Comparison of ENCODE assay signal across 8 cellular contexts in the genomic region with DNA sequence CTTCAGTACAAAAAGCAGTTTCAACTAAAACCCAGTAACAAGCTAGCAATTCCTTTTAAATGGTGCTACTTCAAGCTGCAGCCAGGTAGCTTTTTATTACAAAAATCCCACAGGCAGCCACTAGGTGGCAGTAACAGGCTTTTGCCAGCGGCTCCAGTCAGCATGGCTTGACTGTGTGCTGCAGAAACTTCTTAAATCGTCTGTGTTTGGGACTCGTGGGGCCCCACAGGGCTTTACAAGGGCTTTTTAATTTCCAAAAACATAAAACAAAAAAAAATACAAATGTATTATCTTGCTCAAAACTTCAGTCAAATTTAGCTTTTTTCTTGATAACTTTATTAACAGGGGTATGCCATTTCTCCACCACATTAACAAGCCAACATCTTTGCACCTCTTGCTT. TPM values are rescaled to one million over a fixed set of nuclear protein-coding genes. Genes with fewer than 3 reads are reported as not detected.
A peak's percentile ranks its signal among the peaks of the same experiment; 100 is the strongest.
DNase-seq lines count a peak whose midpoint lies in the region; FAIRE-seq and TF ChIP-seq lines count a peak whose summit lies in the region.

No MANE protein-coding gene starts in this region.

- peak; percentile 99 for TF ChIP-seq CTCF in VCaP (conservative IDR thresholded peaks at IDR 0.05)
- TF ChIP-seq CTCF in MCF 10A (IDR thresholded peaks at IDR 0.05; ENCODE audit: unreplicated experiment): peak; percentile 84
- peak; percentile 87 for TF ChIP-seq CTCF in kidney (IDR thresholded peaks at IDR 0.05; ENCODE audit: borderline replicate concordance, extremely low read depth, insufficient read depth)

- no peaks in the 10 kb centered on the region for H3K9me3 Mint-ChIP-seq in MCF 10A (ENCODE audit: unreplicated experiment)

- no peak overlapping the region for H3K27ac Mint-ChIP-seq in MCF 10A (ENCODE audit: low read depth, unreplicated experiment)

- in situ Hi-C loops in HAP-1 (cut with MboI; ENCODE audit: low sequenced_read_pairs): no loop called here

- no peaks in the 10 kb centered on the region; the same call in 1 of the 2 replicates for H3K9me3 ChIP-seq in HAP-1
- H3K9me3 ChIP-seq in kidney (ENCODE audit: control insufficient read depth in 1 of 2, low read length in 2 of 2): no peaks in the 10 kb centered on the region

- no peaks in the 10 kb centered on the region for H3K27me3 ChIP-seq in HAP-1 (ENCODE audit: low read depth)

- no peak overlapping the region for H3K4me3 ChIP-seq in HAP-1
- peak overlapping the region in 1 of 2 donors; percentile 11 for H3K4me3 ChIP-seq in kidney (ENCODE audit: low read length in 2 of 2)

- intact Hi-C loops in MCF 10A (cut with micrococcal nuclease) (loop anchor here (1.0 to 5.0 kb wide), 3 partner anchors 65 to 493 kb away; no protein-coding TSS in a partner anchor), kidney (cut with DNase I) (loop anchor here (10.0 kb wide), 1 partner anchor 501 kb away; no protein-coding TSS in a partner anchor)

- no peaks in the 10 kb centered on the region for H3K4me1 ChIP-seq in HAP-1
- H3K4me1 ChIP-seq in kidney (ENCODE audit: control insufficient read depth in 1 of 2, insufficient read depth in 1 of 2, low read depth in 1 of 2, low read length in 2 of 2): no peaks in the 10 kb centered on the region

- H3K9ac ChIP-seq in kidney (ENCODE audit: low read length in 2 of 2): no peak overlapping the region

- no TSS peak for BruUV-seq in MCF 10A (replicated peaks; lab: Mats Ljungman, UMichigan)

- CTCF ChIA-PET in MCF 10A (lab: Yijun Ruan, JAX): interaction anchor here (0.5 to 5.6 kb wide), 75 partner anchors 9 to 1993 kb away, joined by 3 to 135 read pairs (median 4); partner anchors contain the start of gene AICDA

- DNase-seq in DMS53 treated with DMSO at 0.1 percent for 48 hours (lab: John Stamatoyannopoulos, UW; ENCODE audit: unreplicated experiment) (peak; percentile 65), HAP-1 (ENCODE audit: low spot score in 2 of 2) (peak; percentile 61 to 85), NCI-H1930 (lab: John Stamatoyannopoulos, UW) (peak; percentile 16 to 70), MCF 10A (ENCODE audit: unreplicated experiment) (peak; percentile 56), kidney (no peak), 8988T (no peak)
- peak; percentile 65 for DNase-seq in stimulated activated CD4-positive, alpha-beta T cell treated with anti-CD3 and anti-CD28 coated beads, Interleukin-1b, Interleukin-23, amount 100 ng/mL, for 48 hours

- no peaks in the 10 kb centered on the region for H3K36me3 ChIP-seq in HAP-1 (replicated peaks)
- no peaks in the 10 kb centered on the region for H3K36me3 ChIP-seq in kidney (ENCODE audit: control insufficient read depth in 1 of 2, insufficient read depth in 2 of 2, low read length in 2 of 2)

- peak; percentile 53 for FAIRE-seq in kidney (lab: Jason Lieb, UNC)

- H3K36me3 Mint-ChIP-seq in MCF 10A (ENCODE audit: insufficient read depth, unreplicated experiment): no peaks in the 10 kb centered on the region

- POLR2A ChIA-PET in MCF 10A (lab: Yijun Ruan, JAX): interaction anchor here (0.7 to 1.3 kb wide), 4 partner anchors 231 to 593 kb away, joined by 3 to 4 read pairs (median 3); no protein-coding TSS in a partner anchor

- no peaks in the 10 kb centered on the region for H3K4me1 Mint-ChIP-seq in MCF 10A (ENCODE audit: insufficient read depth, unreplicated experiment)

- H3K27me3 Mint-ChIP-seq in MCF 10A (ENCODE audit: insufficient read depth, unreplicated experiment): peaks cover 58% of the 10 kb centered on the region

- no peak overlapping the region for H3K4me3 Mint-ChIP-seq in MCF 10A (ENCODE audit: unreplicated experiment)

- H3K27ac ChIP-seq in VCaP (no peak overlapping the region), kidney (ENCODE audit: low read depth in 2 of 2, low read length in 2 of 2) (no peak overlapping the region)

RNA-seq across cellular contexts. Expression of gene CLEC4E, which starts 3.6 kb away (rescaled TPM):
- total RNA-seq in MCF 10A (2022) (not detected in 2 replicates), kidney (4.3 TPM)
- 0.88 TPM for polyA plus RNA-seq in kidney (ENCODE audit: insufficient read depth, low read depth, low replicate concordance)

RNA-seq across cellular contexts. Expression of gene CLEC4D, which starts 31.0 kb away (rescaled TPM):
- total RNA-seq in MCF 10A (2022) (not detected in 2 replicates), kidney (0.41 TPM)
- polyA plus RNA-seq in kidney (ENCODE audit: insufficient read depth, low read depth, low replicate concordance): not detected

Comparison
In these comparisons a context has a peak if more than half of its experiments do, and no peak if none do; other contexts are left out.
1. DNase-seq: peak in DMS53 treated with DMSO at 0.1 percent for 48 hours (single experiment), HAP-1 (2 of 2), NCI-H1930 (2 of 2), MCF 10A (single experiment) and stimulated activated CD4-positive, alpha-beta T cell treated with anti-CD3 and anti-CD28 coated beads, Interleukin-1b, Interleukin-23, amount 100 ng/mL, for 48 hours (single experiment); none in kidney (single experiment) and 8988T (single experiment).
2. Peak in every context shown above with its lines, with median percentiles within 50 percentile points of each other: CTCF ChIP-seq.